Comparison of ENCODE assay signal across 23 cellular contexts in the genomic region with DNA sequence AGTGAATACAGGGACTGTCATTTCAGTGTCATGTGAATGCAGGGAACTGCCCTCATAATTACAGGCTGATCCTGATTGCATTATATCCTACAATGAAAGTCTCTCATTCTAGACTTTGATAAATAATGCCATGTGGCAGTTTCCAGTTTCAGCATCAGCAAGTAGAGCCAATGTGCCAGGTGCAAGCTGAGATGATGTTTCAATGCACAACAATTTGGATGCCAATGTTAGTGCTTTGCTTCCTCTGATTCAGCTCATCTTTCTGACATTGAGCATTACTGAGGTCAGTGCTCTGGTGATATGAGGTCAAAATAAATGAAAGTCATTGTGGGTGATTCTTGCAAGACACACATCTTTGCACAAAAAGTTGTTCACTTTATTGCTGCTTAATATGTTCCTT.
DNase-seq lines count a peak whose midpoint lies in the region; ATAC-seq, FAIRE-seq and TF ChIP-seq lines count a peak whose summit lies in the region.
"Had no signal": no experiment of that assay in that cellular context is flagged by ENCODE, and none has a peak within 500 bp of the region (broad histone marks: within the 10 kb centered on the region; RNA-seq: fewer than 3 reads in every experiment).

No MANE protein-coding gene starts in this region.

- TF ChIP-seq POLR2A in K562 (conservative IDR thresholded peaks at IDR 0.05) = no peak
- TF ChIP-seq POLR2A in gastrocnemius medialis (IDR thresholded peaks at IDR 0.05) = no peak
- no peak for TF ChIP-seq POLR2A in suprapubic skin (IDR thresholded peaks at IDR 0.05)

- TF ChIP-seq EP300 in K562 (IDR thresholded peaks at IDR 0.05; ENCODE audit: low read length) (no peak), suprapubic skin (IDR thresholded peaks at IDR 0.05) (no peak)

- TF ChIP-seq CTCF in K562 (IDR thresholded peaks at IDR 0.05 in 2 of 3, conservative IDR thresholded peaks at IDR 0.05 in 1 of 3; ENCODE audit: insufficient read depth in 2 of 3, low read depth in 1 of 3, low read length in 3 of 3) (no peak), gastrocnemius medialis (IDR thresholded peaks at IDR 0.05 in 4 of 5, conservative IDR thresholded peaks at IDR 0.05 in 1 of 5) (no peak), suprapubic skin (IDR thresholded peaks at IDR 0.05) (no peak)

- H3K36me3 ChIP-seq in K562 (ENCODE audit: control insufficient read depth, insufficient read depth, low read length) = no peaks in the 10 kb centered on the region
- H3K36me3 ChIP-seq in gastrocnemius medialis = no peaks in the 10 kb centered on the region
- H3K36me3 ChIP-seq in suprapubic skin = no peaks in the 10 kb centered on the region
- H3K36me3 ChIP-seq: left ventricle myocardium inferior, tibial artery had no signal

- no TSS peak for BruUV-seq in K562 (replicated peaks; lab: Mats Ljungman, UMichigan)

- TF ChIP-seq RAD21 in K562 (CRISPR knock-in tag; conservative IDR thresholded peaks at IDR 0.05 in 1 of 2, IDR thresholded peaks at IDR 0.05 in 1 of 2) = no peak

- no peaks in the 10 kb centered on the region for H3K4me1 ChIP-seq in K562 (replicated peaks in 1 of 2; ENCODE audit: control insufficient read depth in 2 of 2, insufficient read depth in 2 of 2, low read length in 2 of 2)
- peaks cover 10 to 11% of the 10 kb centered on the region in 2 donors for H3K4me1 ChIP-seq in gastrocnemius medialis
- H3K4me1 ChIP-seq in suprapubic skin = no peaks in the 10 kb centered on the region
- H3K4me1 ChIP-seq: body of pancreas, left ventricle myocardium inferior had no signal

- H4K20me1 ChIP-seq in K562 (replicated peaks; ENCODE audit: control insufficient read depth, insufficient read depth, low read length) = no peaks in the 10 kb centered on the region

- H3K9me1 ChIP-seq in K562 (ENCODE audit: control insufficient read depth, insufficient read depth, low read length) = no peaks in the 10 kb centered on the region

- ATAC-seq in K562 (no peak), gastrocnemius medialis (peak; percentile 76 to 89), HG03025 (IDR thresholded peaks at IDR 0.05; ENCODE audit: low FRiP score, unreplicated experiment) (no peak)
- ATAC-seq: body of pancreas; stimulated activated naive CD8-positive, alpha-beta T cell treated with anti-CD3 and anti-CD28 coated beads, Interleukin-15, amount 100 ng/mL, for 72 hours had no signal

- no peak for FAIRE-seq in K562 (lab: Jason Lieb, UNC)

- in situ Hi-C loops in K562 (cut with MboI) = no loop called here
- in situ Hi-C loops in gastrocnemius medialis (cut with MboI; ENCODE audit: low sequenced_read_pairs in 4 of 4) = no loop called here

- H3K4me2 ChIP-seq in K562 (ENCODE audit: insufficient read depth, low read length) = no peak overlapping the region

- H3K9ac ChIP-seq in K562 (ENCODE audit: insufficient read depth in 1 of 2, low read depth in 2 of 2, low read length in 2 of 2) = no peak overlapping the region

- intact Hi-C loops in K562 (cut with micrococcal nuclease) (no loop called here), gastrocnemius medialis (cut with DNase I; ENCODE audit: low total_unique reads) (no loop called here), posterior cingulate gyrus (cut with DNase I) (no loop called here)

- DNase-seq in NCI-H1105 treated with DMSO at 0.1 percent for 48 hours (lab: John Stamatoyannopoulos, UW) (peak; percentile 39), NCI-H1105 (lab: John Stamatoyannopoulos, UW) (no peak), NCI-H748 (lab: John Stamatoyannopoulos, UW; ENCODE audit: unreplicated experiment) (peak; percentile 79), K562 (ENCODE audit: extremely low read depth in 1 of 4, low spot score in 3 of 4) (no peak), gastrocnemius medialis (peak in 1 of 2 donors; percentile 3), posterior cingulate gyrus (no peak), suprapubic skin (ENCODE audit: low spot score in 2 of 2) (no peak)
- DNase-seq: 8988T; activated CD4-positive, alpha-beta T cell treated with anti-CD3 and anti-CD28 coated beads, Interleukin-2, amount 10 ng/mL, durations not matched to agents 24 days and 14 days; activated T-cell treated with anti-CD3 and anti-CD28 coated beads, Interleukin-2, amount 50 U/mL, for 24 hours; body of pancreas; cerebellar nuclear complex; dorsolateral prefrontal cortex; islet precursor cell; left ventricle myocardium inferior; NCI-H187; NCI-H2227 treated with DMSO at 0.1 percent for 48 hours; stimulated activated naive CD8-positive, alpha-beta T cell treated with anti-CD3 and anti-CD28 coated beads, Interleukin-15, amount 100 ng/mL, for 72 hours; SW 1271; T1000; tibial artery had no signal

- no peak overlapping the region for H3K27ac ChIP-seq in K562 (ENCODE audit: extremely low read depth, low read depth, low read length)
- H3K27ac ChIP-seq in gastrocnemius medialis = peak overlapping the region in 1 of 4 donors; percentile 55
- H3K27ac ChIP-seq in suprapubic skin = no peak overlapping the region
- H3K27ac ChIP-seq: body of pancreas, left ventricle myocardium inferior, tibial artery had no signal

- POLR2A ChIA-PET in K562 (lab: Yijun Ruan, JAX) = interaction anchor here (0.5 kb wide), 1 partner anchor 54 kb away, joined by 3 read pairs; no protein-coding TSS in a partner anchor

- H3K4me3 ChIP-seq in K562 (no peak overlapping the region), gastrocnemius medialis (no peak overlapping the region), suprapubic skin (no peak overlapping the region)
- H3K4me3 ChIP-seq: body of pancreas, GM23338, left ventricle myocardium inferior, tibial artery had no signal

- CTCF ChIA-PET in K562 (lab: Yijun Ruan, JAX; ENCODE audit: low intra/inter-chr PET ratio) = no interaction called here

- H2AFZ ChIP-seq in K562 (ENCODE audit: low read depth, low read length) = no peak overlapping the region
- H2AFZ ChIP-seq: GM23338 had no signal

- no peaks in the 10 kb centered on the region for H3K79me2 ChIP-seq in K562 (ENCODE audit: control insufficient read depth, insufficient read depth, low read length)

- H3K27me3 ChIP-seq in K562 (ENCODE audit: control insufficient read depth in 2 of 2, insufficient read depth in 2 of 2, low read length in 2 of 2) = no peaks in the 10 kb centered on the region
- H3K27me3 ChIP-seq in gastrocnemius medialis = no peaks in the 10 kb centered on the region
- no peaks in the 10 kb centered on the region for H3K27me3 ChIP-seq in suprapubic skin
- H3K27me3 ChIP-seq: body of pancreas, dorsolateral prefrontal cortex, tibial artery had no signal

- H3K9me3 ChIP-seq in K562 (replicated peaks; ENCODE audit: control insufficient read depth, insufficient read depth, low read depth, low read length) (no peaks in the 10 kb centered on the region), gastrocnemius medialis (no peaks in the 10 kb centered on the region), suprapubic skin (no peaks in the 10 kb centered on the region)
- H3K9me3 ChIP-seq: body of pancreas, left ventricle myocardium inferior, tibial artery had no signal

Comparison
In these comparisons a context has a peak if more than half of its experiments do, and no peak if none do; other contexts are left out.
1. DNase-seq: peak in NCI-H1105 treated with DMSO at 0.1 percent for 48 hours (single experiment) and NCI-H748 (single experiment); none in NCI-H1105 (single experiment), K562 (0 of 4), posterior cingulate gyrus (0 of 10) and suprapubic skin (0 of 2).
2. ATAC-seq: peak in gastrocnemius medialis (2 of 2); none in K562 (single experiment) and HG03025 (single experiment).